ENCODE assay signal across 30 cellular contexts in genomic region chr9:77987880-77988525, GRCh38. TPM values are rescaled to one million over a fixed set of nuclear protein-coding genes. Genes with fewer than 3 reads are reported as not detected.
DNase-seq lines count a peak whose midpoint lies in the region; ATAC-seq and TF ChIP-seq lines count a peak whose summit lies in the region.
"Had no signal": no experiment of that assay in that cellular context is flagged by ENCODE, and none has a peak within 500 bp of the region (broad histone marks: within the 10 kb centered on the region; RNA-seq: fewer than 3 reads in every experiment).

No MANE protein-coding gene starts in this region.

- ATAC-seq in HG02970 (IDR thresholded peaks at IDR 0.05; ENCODE audit: low FRiP score, unreplicated experiment) (no peak), HG02571 (IDR thresholded peaks at IDR 0.05; ENCODE audit: unreplicated experiment) (no peak), HG02588 (IDR thresholded peaks at IDR 0.05; ENCODE audit: unreplicated experiment) (no peak)

- H3K9me3 Mint-ChIP-seq in CD14-positive monocyte: no peaks in the 10 kb centered on the region
- H3K9me3 Mint-ChIP-seq: HFFc6 had no signal

- TF ChIP-seq CTCF in CD14-positive monocyte (IDR thresholded peaks at IDR 0.05): no peak
- no peak for TF ChIP-seq CTCF in colonic mucosa (IDR thresholded peaks at IDR 0.05)
- TF ChIP-seq CTCF in right atrium auricular region (IDR thresholded peaks at IDR 0.05): no peak

- H3K27ac ChIP-seq in colonic mucosa: peak overlapping the region; percentile 10
- H3K27ac ChIP-seq in right atrium auricular region: no peak overlapping the region
- H3K27ac ChIP-seq: parathyroid adenoma, thoracic aorta, uterus had no signal

- no peak overlapping the region for H3K4me3 ChIP-seq in colonic mucosa
- no peak overlapping the region for H3K4me3 ChIP-seq in right atrium auricular region
- H3K4me3 ChIP-seq: smooth muscle cell, thoracic aorta, uterus had no signal

- DNase-seq in CD14-positive monocyte (ENCODE audit: low spot score) (no peak), OCI-M1 (lab: John Stamatoyannopoulos, UW) (peak; percentile 57), colonic mucosa (peak; percentile 62), lung microvascular endothelial cell (ENCODE audit: low read depth in 2 of 2) (peak; percentile 28 to 53), right atrium auricular region (ENCODE audit: low spot score) (no peak)
- DNase-seq: activated CD4-positive, alpha-beta T cell treated with anti-CD3 and anti-CD28 coated beads for 48 hours; activated CD8-positive, alpha-beta memory T cell treated with anti-CD3 and anti-CD28 coated beads for 24 hours; activated gamma-delta T cell treated with Interleukin-2 at 50 U/mL for 16 hours; activated T-cell treated with anti-CD3 and anti-CD28 coated beads for 4 hours; caudate nucleus; DMS153; GOT3; HFFc6; hypothalamus; immature natural killer cell; Karpas-422; left cardiac atrium; NCI-H1436; NCI-H2081 treated with DMSO at 0.1 percent for 48 hours; NCI-H2227 treated with DMSO at 0.1 percent for 48 hours; NCI-H69; Right ventricle myocardium superior; stimulated activated naive CD4-positive, alpha-beta T cell; uterus had no signal

- H3K4me1 Mint-ChIP-seq in CD14-positive monocyte: peaks cover 61% of the 10 kb centered on the region

- no peak overlapping the region for H3K9ac ChIP-seq in colonic mucosa (ENCODE audit: low read depth in 2 of 2, low read length in 2 of 2)
- H3K9ac ChIP-seq: parathyroid adenoma had no signal

- peak overlapping the region; percentile 11 to 75 (median 67) for H3K27ac Mint-ChIP-seq in CD14-positive monocyte
- H3K27ac Mint-ChIP-seq: HFFc6, immature natural killer cell had no signal

- H3K36me3 ChIP-seq in colonic mucosa (no peaks in the 10 kb centered on the region), right atrium auricular region (no peaks in the 10 kb centered on the region)
- H3K36me3 ChIP-seq: thoracic aorta, uterus had no signal

- no peak overlapping the region for H3K4me3 Mint-ChIP-seq in CD14-positive monocyte
- H3K4me3 Mint-ChIP-seq: HFFc6, immature natural killer cell had no signal

- H3K4me1 ChIP-seq in colonic mucosa: peaks cover 16% of the 10 kb centered on the region
- peaks cover 0 to 19% of the 10 kb centered on the region in 2 donors for H3K4me1 ChIP-seq in right atrium auricular region
- H3K4me1 ChIP-seq: parathyroid adenoma had no signal

- H3K9me3 ChIP-seq in colonic mucosa (no peaks in the 10 kb centered on the region), right atrium auricular region (no peaks in the 10 kb centered on the region)
- H3K9me3 ChIP-seq: thoracic aorta, uterus had no signal

- H3K27me3 Mint-ChIP-seq in CD14-positive monocyte (ENCODE audit: low read depth in 3 of 3): no peaks in the 10 kb centered on the region

- no peaks in the 10 kb centered on the region for H3K27me3 ChIP-seq in colonic mucosa
- no peaks in the 10 kb centered on the region for H3K27me3 ChIP-seq in right atrium auricular region
- H3K27me3 ChIP-seq: uterus had no signal

- H3K36me3 Mint-ChIP-seq in CD14-positive monocyte: peaks cover 6 to 34% of the 10 kb centered on the region in 2 donors

- intact Hi-C loops in CD14-positive monocyte (cut with micrococcal nuclease) (no loop called here), colonic mucosa (cut with DNase I) (no loop called here)

RNA-seq across cellular contexts. Expression of gene GNAQ, which starts 43.6 kb away (rescaled TPM):
- polyA plus RNA-seq in CD14-positive monocyte: 1 to 10 TPM; 8.3 to 9.6 TPM
- total RNA-seq in colonic mucosa (100 to 1,000 TPM in 1 of 2 donors, 10 to 100 TPM in 1; 75.6 to 105 TPM), lung microvascular endothelial cell (24.4 and 33.3 TPM in 2 replicates), right atrium auricular region (10 to 100 TPM; 13.4 to 17.8 TPM)

Comparison
In these comparisons a context has a peak if more than half of its experiments do, and no peak if none do; other contexts are left out.
1. DNase-seq: peak in OCI-M1 (single experiment), colonic mucosa (single experiment) and lung microvascular endothelial cell (2 of 2); none in CD14-positive monocyte (single experiment) and right atrium auricular region (single experiment).